In genomic region chrX:94204524-94204923, GRCh38 we compare ENCODE assay signal across 20 cellular contexts.
DNase-seq lines count a peak whose midpoint lies in the region; ATAC-seq and TF ChIP-seq lines count a peak whose summit lies in the region.
"Had no signal": no experiment of that assay in that cellular context is flagged by ENCODE, and none has a peak within 500 bp of the region (broad histone marks: within the 10 kb centered on the region; RNA-seq: fewer than 3 reads in every experiment).

No MANE protein-coding gene starts in this region.

- H3K9me3 Mint-ChIP-seq in activated naive CD4-positive, alpha-beta T cell treated with anti-CD3 and anti-CD28 coated beads for 36 hours, result no peaks in the 10 kb centered on the region

- CTCF ChIA-PET in HEK293T (lab: Yijun Ruan, JAX) (no interaction called here), PC-3 (lab: Charles Lee) (no interaction called here)
- CTCF ChIA-PET in activated naive CD4-positive, alpha-beta T cell treated with anti-CD3 and anti-CD28 coated beads for 36 hours (lab: Charles Lee), result no interaction called here

- no peaks in the 10 kb centered on the region for H3K36me3 Mint-ChIP-seq in activated naive CD4-positive, alpha-beta T cell treated with anti-CD3 and anti-CD28 coated beads for 36 hours (ENCODE audit: low read depth)
- H3K36me3 Mint-ChIP-seq: IgD-negative memory B cell had no signal

- H3K9ac ChIP-seq in PC-3 (ENCODE audit: low read length), result no peak overlapping the region
- H3K9ac ChIP-seq: BLaER1 treated with 17β-estradiol and CSF1 and Interleukin-3, amounts not matched to agents 10 nM and 100 nM; GM23248 had no signal

- no peak for TF ChIP-seq CTCF in PC-3 (conservative IDR thresholded peaks at IDR 0.05; ENCODE audit: low read depth, low read length)

- no peak overlapping the region for H3K27ac ChIP-seq in PC-3 (ENCODE audit: low read length)
- H3K27ac ChIP-seq: BLaER1 treated with 17β-estradiol and CSF1 and Interleukin-3, amounts not matched to agents 10 nM and 100 nM; GM23248; RWPE1; SJCRH30 had no signal

- H3K4me3 ChIP-seq in PC-3 (ENCODE audit: low read length), result no peak overlapping the region
- H3K4me3 ChIP-seq: BLaER1 treated with 17β-estradiol and CSF1 and Interleukin-3, amounts not matched to agents 10 nM and 100 nM; GM12878; GM23248; SJCRH30 had no signal

- ATAC-seq in PC-3, result no peak
- no peak for ATAC-seq in HG03469 (IDR thresholded peaks at IDR 0.05; ENCODE audit: unreplicated experiment)
- ATAC-seq: GM12878 had no signal

- no peaks in the 10 kb centered on the region for H3K4me1 Mint-ChIP-seq in activated naive CD4-positive, alpha-beta T cell treated with anti-CD3 and anti-CD28 coated beads for 36 hours (ENCODE audit: low read depth)
- H3K4me1 Mint-ChIP-seq: IgD-negative memory B cell had no signal

- H3K4me1 ChIP-seq in PC-3 (ENCODE audit: insufficient read depth, low read length), result no peaks in the 10 kb centered on the region
- H3K4me1 ChIP-seq: BLaER1 treated with 17β-estradiol and CSF1 and Interleukin-3, amounts not matched to agents 10 nM and 100 nM; SJCRH30 had no signal

- intact Hi-C loops in PC-3 (cut with micrococcal nuclease), result no loop called here
- intact Hi-C loops in activated naive CD4-positive, alpha-beta T cell treated with anti-CD3 and anti-CD28 coated beads for 36 hours (cut with micrococcal nuclease), result no loop called here

- no peaks in the 10 kb centered on the region for H3F3A ChIP-seq in PC-3 (ENCODE audit: low read length, unreplicated experiment)

- H3K27me3 ChIP-seq in PC-3 (ENCODE audit: low read length), result no peaks in the 10 kb centered on the region
- H3K27me3 ChIP-seq: SJCRH30 had no signal

- no peaks in the 10 kb centered on the region for H3K36me3 ChIP-seq in PC-3 (ENCODE audit: low read depth, low read length)
- H3K36me3 ChIP-seq: BLaER1 treated with 17β-estradiol and CSF1 and Interleukin-3, amounts not matched to agents 10 nM and 100 nM; SJCRH30 had no signal

- H3K27me3 Mint-ChIP-seq in activated naive CD4-positive, alpha-beta T cell treated with anti-CD3 and anti-CD28 coated beads for 36 hours (ENCODE audit: low read depth), result no peaks in the 10 kb centered on the region
- H3K27me3 Mint-ChIP-seq: IgD-negative memory B cell had no signal

- POLR2A ChIA-PET in HEK293T (lab: Yijun Ruan, JAX) (no interaction called here), PC-3 (lab: Charles Lee; ENCODE audit: unreplicated experiment) (no interaction called here)

- H2AFZ ChIP-seq in PC-3 (ENCODE audit: low read length), result no peak overlapping the region
- H2AFZ ChIP-seq: GM23248 had no signal

- H3K79me2 ChIP-seq in PC-3 (ENCODE audit: low read length), result no peaks in the 10 kb centered on the region

- no peaks in the 10 kb centered on the region for H3K9me3 ChIP-seq in PC-3 (ENCODE audit: low read length)
- H3K9me3 ChIP-seq: BLaER1 treated with 17β-estradiol and CSF1 and Interleukin-3, amounts not matched to agents 10 nM and 100 nM; SJCRH30 had no signal

- no peak overlapping the region for H3K27ac Mint-ChIP-seq in activated naive CD4-positive, alpha-beta T cell treated with anti-CD3 and anti-CD28 coated beads for 36 hours
- H3K27ac Mint-ChIP-seq: IgD-negative memory B cell had no signal

- DNase-seq in CMK (ENCODE audit: low read depth) (peak; percentile 3), HEK293T (ENCODE audit: extremely low spot score) (peak; percentile 4), PC-3 (no peak), islet precursor cell (peak; percentile 89), T-helper 1 cell (no peak), SHP77 (lab: John Stamatoyannopoulos, UW) (no peak)
- DNase-seq in activated naive CD4-positive, alpha-beta T cell treated with anti-CD3 and anti-CD28 coated beads for 36 hours, result no peak
- DNase-seq: DND-41; GDM1; GM23248; NCI-H146; NCI-H226; NCI-H524 treated with DMSO at 0.1 percent for 48 hours; NK-92 treated with Interleukin-12 subunit alpha and Interleukin-12 subunit beta, amount 100 ng/mL, for 24 hours had no signal

- no TSS peak for BruUV-seq in PC-3 (replicated peaks; lab: Mats Ljungman, UMichigan)

- no peak overlapping the region for H3K4me3 Mint-ChIP-seq in activated naive CD4-positive, alpha-beta T cell treated with anti-CD3 and anti-CD28 coated beads for 36 hours
- H3K4me3 Mint-ChIP-seq: IgD-negative memory B cell had no signal

- 0 out of 2 replicates have a peak overlapping the region, but pooled peaks have one; percentile 16 for H3K4me2 ChIP-seq in PC-3 (ENCODE audit: low read length)
- H3K4me2 ChIP-seq: BLaER1 treated with 17β-estradiol and CSF1 and Interleukin-3, amounts not matched to agents 10 nM and 100 nM had no signal

- no peaks in the 10 kb centered on the region for H4K20me1 ChIP-seq in PC-3 (ENCODE audit: low read length)
- H4K20me1 ChIP-seq: BLaER1 treated with 17β-estradiol and CSF1 and Interleukin-3, amounts not matched to agents 10 nM and 100 nM had no signal

- no peaks in the 10 kb centered on the region for H3K9me2 ChIP-seq in PC-3 (replicated peaks; ENCODE audit: low read length)

TF ChIP-seq in HEK293T, 16 proteins besides CTCF, POLR2A, EP300 and RAD21:
- TF ChIP-seq BHLHE40 (IDR thresholded peaks at IDR 0.05; ENCODE audit: borderline replicate concordance), result no peak
- no peak for TF ChIP-seq FOXK2 (IDR thresholded peaks at IDR 0.05)
- no peak for TF ChIP-seq SUZ12 (IDR thresholded peaks at IDR 0.05)
- no peak for TF ChIP-seq L3MBTL2 (conservative IDR thresholded peaks at IDR 0.05)
- TF ChIP-seq LEF1 (IDR thresholded peaks at IDR 0.05; ENCODE audit: borderline replicate concordance), result no peak
- no peak for TF ChIP-seq NFRKB (IDR thresholded peaks at IDR 0.05)
- TF ChIP-seq SP1 (IDR thresholded peaks at IDR 0.05), result no peak
- TF ChIP-seq PKNOX1 (IDR thresholded peaks at IDR 0.05), result no peak
- TF ChIP-seq ZNF384 (IDR thresholded peaks at IDR 0.05), result no peak
- no peak for TF ChIP-seq FOXA1 (IDR thresholded peaks at IDR 0.05)
- TF ChIP-seq FOXM1 (IDR thresholded peaks at IDR 0.05; ENCODE audit: borderline replicate concordance), result no peak
- no peak for TF ChIP-seq ELF4 (IDR thresholded peaks at IDR 0.05)
- no peak for TF ChIP-seq HDGF (IDR thresholded peaks at IDR 0.05; ENCODE audit: borderline replicate concordance)
- TF ChIP-seq ARNT (IDR thresholded peaks at IDR 0.05), result no peak
- TF ChIP-seq TARDBP (IDR thresholded peaks at IDR 0.05), result no peak
- TF ChIP-seq CTBP1 (IDR thresholded peaks at IDR 0.05; ENCODE audit: borderline replicate concordance), result no peak

Comparison
In these comparisons a context has a peak if more than half of its experiments do, and no peak if none do; other contexts are left out.
1. DNase-seq: peak in CMK (single experiment), HEK293T (single experiment) and islet precursor cell (single experiment); none in PC-3 (single experiment), T-helper 1 cell (0 of 5), activated naive CD4-positive, alpha-beta T cell treated with anti-CD3 and anti-CD28 coated beads for 36 hours (single experiment) and SHP77 (0 of 2).